Comparison of ENCODE assay signal across 13 cellular contexts in the genomic region with DNA sequence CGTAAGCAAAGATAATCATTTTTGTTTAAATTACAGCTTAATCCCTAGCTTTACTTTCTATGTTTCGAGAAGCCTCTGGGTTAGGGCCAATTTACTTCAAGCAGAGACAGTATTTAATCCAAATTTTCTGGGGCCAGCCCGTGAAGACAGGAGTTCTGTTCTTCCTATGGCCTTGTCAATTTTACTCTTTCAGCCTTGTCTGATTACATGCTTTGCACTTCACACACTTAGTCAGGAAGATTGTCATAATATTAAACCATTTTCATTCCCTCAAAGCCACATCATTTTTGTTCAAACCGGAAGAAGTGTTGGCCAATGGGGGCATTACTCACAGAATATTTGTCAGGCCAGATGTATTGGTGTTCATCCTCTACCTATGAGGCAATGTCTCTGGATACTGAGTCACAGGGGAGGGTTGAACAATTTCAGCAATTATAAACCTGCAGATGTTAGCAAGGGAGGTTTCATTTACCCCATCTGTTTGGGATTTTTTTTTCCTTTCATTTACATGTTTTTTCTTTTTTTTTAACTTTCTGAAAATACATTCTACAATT.
A peak's percentile ranks its signal among the peaks of the same experiment; 100 is the strongest.
DNase-seq lines count a peak whose midpoint lies in the region; ATAC-seq and TF ChIP-seq lines count a peak whose summit lies in the region.
"Had no signal": no experiment of that assay in that cellular context is flagged by ENCODE, and none has a peak within 500 bp of the region (broad histone marks: within the 10 kb centered on the region; RNA-seq: fewer than 3 reads in every experiment).

No MANE protein-coding gene starts in this region.

- ATAC-seq in left ventricle myocardium superior (peak; percentile 37), HG03354 (IDR thresholded peaks at IDR 0.05; ENCODE audit: poor library complexity, severe bottlenecking, unreplicated experiment) (no peak), GM19455 (IDR thresholded peaks at IDR 0.05; ENCODE audit: unreplicated experiment) (no peak)

- POLR2A ChIA-PET in RWPE1 (lab: Yijun Ruan, JAX; ENCODE audit: low non-redundant PET) = no interaction called here

- no peak overlapping the region for H3K4me3 ChIP-seq in left ventricle myocardium inferior
- H3K4me3 ChIP-seq: esophagus muscularis mucosa had no signal

- no peak overlapping the region for H3K27ac ChIP-seq in left ventricle myocardium inferior (replicated peaks)
- no peak overlapping the region for H3K27ac ChIP-seq in RWPE1
- H3K27ac ChIP-seq: esophagus muscularis mucosa had no signal

- CTCF ChIA-PET in RWPE1 (lab: Yijun Ruan, JAX) = interaction anchor here (0.6 kb wide), 2 partner anchors 9 to 1057 kb away, joined by 4 read pairs; no protein-coding TSS in a partner anchor

- no peaks in the 10 kb centered on the region for H3K27me3 ChIP-seq in left ventricle myocardium inferior (ENCODE audit: low read depth)
- H3K27me3 ChIP-seq: esophagus muscularis mucosa had no signal

- TF ChIP-seq CTCF in left ventricle myocardium inferior (IDR thresholded peaks at IDR 0.05; ENCODE audit: borderline replicate concordance) = no peak
- no peak for TF ChIP-seq CTCF in RWPE1 (conservative IDR thresholded peaks at IDR 0.05; ENCODE audit: low read depth)

- H3K4me1 ChIP-seq in left ventricle myocardium inferior = no peaks in the 10 kb centered on the region
- H3K4me1 ChIP-seq: esophagus muscularis mucosa had no signal

- in situ Hi-C loops in G401 (cut with HindIII; ENCODE audit: low sequenced_read_pairs) = no loop called here

- H3K36me3 ChIP-seq in left ventricle myocardium inferior = no peaks in the 10 kb centered on the region
- H3K36me3 ChIP-seq: esophagus muscularis mucosa had no signal

- DNase-seq in left ventricle myocardium superior (no peak), left ventricle myocardium inferior (no peak), RWPE1 (ENCODE audit: low spot score) (peak; percentile 72), fibroblast of the conjunctiva (ENCODE audit: low read depth) (peak; percentile 28), NCI-H345 treated with DMSO at 0.1 percent for 48 hours (lab: John Stamatoyannopoulos, UW; ENCODE audit: unreplicated experiment) (no peak), G401 (ENCODE audit: low spot score) (no peak)
- DNase-seq: AML-193, H7, MM.1S, retina had no signal

- intact Hi-C loops in left ventricle myocardium superior (cut with micrococcal nuclease) (no loop called here), left ventricle myocardium inferior (cut with micrococcal nuclease) (no loop called here)

- no peaks in the 10 kb centered on the region for H3K9me3 ChIP-seq in left ventricle myocardium inferior (replicated peaks)
- H3K9me3 ChIP-seq: esophagus muscularis mucosa had no signal

Comparison
In these comparisons a context has a peak if more than half of its experiments do, and no peak if none do; other contexts are left out.
1. DNase-seq: peak in RWPE1 (single experiment) and fibroblast of the conjunctiva (single experiment); none in left ventricle myocardium superior (single experiment), left ventricle myocardium inferior (single experiment), NCI-H345 treated with DMSO at 0.1 percent for 48 hours (single experiment) and G401 (single experiment).